ENCODE assay signal across 9 cellular contexts in the genomic region with DNA sequence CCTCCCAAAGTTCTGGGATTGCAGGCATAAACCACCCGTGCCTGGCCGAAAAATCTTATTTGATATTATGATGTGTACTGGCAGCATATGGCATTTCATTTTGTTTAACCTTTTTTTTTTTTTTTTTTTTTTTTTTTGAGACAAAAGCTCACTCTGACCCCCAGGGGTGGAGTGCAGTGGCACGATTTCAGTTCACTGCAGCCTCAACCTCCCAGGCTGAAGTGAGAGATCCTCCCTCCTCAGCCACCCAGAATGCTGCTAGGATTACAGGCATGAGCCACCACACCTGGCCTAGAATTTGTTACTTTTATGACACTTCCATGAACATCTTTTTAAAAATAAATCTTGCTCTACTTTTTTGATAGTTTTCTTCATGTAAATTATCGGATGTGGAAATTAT. TPM values are rescaled to one million over a fixed set of nuclear protein-coding genes. Genes with fewer than 3 reads are reported as not detected.
"Had no signal": no experiment of that assay in that cellular context is flagged by ENCODE, and none has a peak within 500 bp of the region (broad histone marks: within the 10 kb centered on the region; RNA-seq: fewer than 3 reads in every experiment).

No MANE protein-coding gene starts in this region.

- H3K4me2 ChIP-seq: GM23338, KMS-11 had no signal

- H3K27ac ChIP-seq: HL-60, KMS-11 had no signal

- FAIRE-seq: H1 had no signal

- H2AFZ ChIP-seq: GM23338 had no signal

- DNase-seq: H9, HCEC 1CT, IMR-90, KBM-7 had no signal

- H3K4me3 ChIP-seq: GM23338 had no signal

- H3K9ac ChIP-seq: KMS-11 had no signal

RNA-seq across cellular contexts. Expression of gene TERB2, which starts 12.0 kb away (rescaled TPM):
- total RNA-seq: GM23338, H1, H9, HT1080, IMR-90 had no signal
- polyA plus RNA-seq: GM23338, H1, IMR-90 had no signal
